In the genomic region with DNA sequence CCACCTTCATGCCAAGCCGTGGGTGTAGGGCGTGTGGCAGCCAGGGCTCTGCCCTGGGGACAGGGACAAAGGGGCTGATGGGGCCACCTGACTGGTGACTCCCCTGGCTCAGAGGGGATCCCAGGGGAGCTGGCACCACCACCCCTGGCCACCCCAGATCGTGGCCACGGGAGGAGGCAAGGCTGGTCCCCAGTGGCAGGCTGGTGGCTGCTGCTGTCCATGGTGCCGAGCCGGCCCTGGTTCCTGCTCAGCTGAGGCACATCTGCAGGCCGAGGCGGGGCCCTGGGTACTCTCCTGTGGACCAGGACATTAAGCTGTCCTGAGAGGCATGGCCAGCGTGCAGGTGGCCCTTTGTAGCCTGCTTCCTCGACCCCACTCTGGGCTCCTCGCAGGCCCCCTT, we compare ENCODE assay signal across 2 cellular contexts.
TF ChIP-seq lines count a peak whose summit lies in the region.

No MANE protein-coding gene starts in this region.

TF ChIP-seq in HCT116, 20 proteins besides CTCF, POLR2A, EP300 and RAD21:
- TF ChIP-seq MAX (IDR thresholded peaks at IDR 0.05) (no peak), EZH2 (IDR thresholded peaks at IDR 0.05) (no peak), SIN3A (IDR thresholded peaks at IDR 0.05; ENCODE audit: low read depth) (no peak), SRF (IDR thresholded peaks at IDR 0.05; ENCODE audit: low read depth) (no peak), ZFX (IDR thresholded peaks at IDR 0.05) (no peak), ZBTB33 (IDR thresholded peaks at IDR 0.05; ENCODE audit: extremely low read depth, insufficient replicate concordance, low read length) (no peak), EGR1 (IDR thresholded peaks at IDR 0.05; ENCODE audit: low read depth) (no peak), EZH2phosphoT487 (IDR thresholded peaks at IDR 0.05; ENCODE audit: borderline replicate concordance) (no peak), TCF7L2 (IDR thresholded peaks at IDR 0.05; ENCODE audit: borderline replicate concordance, extremely low read depth, insufficient read depth, insufficient read length) (no peak), FOSL1 (IDR thresholded peaks at IDR 0.05; ENCODE audit: low read depth) (no peak), REST (IDR thresholded peaks at IDR 0.05; ENCODE audit: low read depth) (no peak; the same call in 1 of the 2 replicates), JUND (IDR thresholded peaks at IDR 0.05) (no peak)
- TF ChIP-seq, protein P1, sequence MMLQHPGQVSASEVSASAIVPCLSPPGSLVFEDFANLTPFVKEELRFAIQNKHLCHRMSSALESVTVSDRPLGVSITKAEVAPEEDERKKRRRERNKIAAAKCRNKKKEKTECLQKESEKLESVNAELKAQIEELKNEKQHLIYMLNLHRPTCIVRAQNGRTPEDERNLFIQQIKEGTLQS (IDR thresholded peaks at IDR 0.05), result no peak
TF ChIP-seq in HCT116: peak in this region for 0.

TF ChIP-seq in H1, 55 proteins besides CTCF, POLR2A, EP300 and RAD21:
- TF ChIP-seq BCL11A (IDR thresholded peaks at IDR 0.05; ENCODE audit: low read depth in 2 of 2, low read length in 2 of 2), result no peak
- TF ChIP-seq KDM5A (IDR thresholded peaks at IDR 0.05; ENCODE audit: low read length), result no peak
- TF ChIP-seq POLR2AphosphoS5 (IDR thresholded peaks at IDR 0.05; ENCODE audit: low read depth, low read length), result no peak
- TF ChIP-seq YY1 (IDR thresholded peaks at IDR 0.05; ENCODE audit: low read depth, low read length), result no peak
- TF ChIP-seq MAFK (IDR thresholded peaks at IDR 0.05; ENCODE audit: low read depth, low read length), result no peak
- peak; percentile 64; the same call in 1 of the 2 replicates for TF ChIP-seq EGR1 (IDR thresholded peaks at IDR 0.05; ENCODE audit: borderline replicate concordance, low read depth, low read length)
- TF ChIP-seq GABPA (IDR thresholded peaks at IDR 0.05; ENCODE audit: borderline replicate concordance, insufficient read depth, low read length), result 0 out of 2 replicates have a peak, but pooled peaks have one; percentile 17
- no peak for TF ChIP-seq SP1 (IDR thresholded peaks at IDR 0.05; ENCODE audit: low read depth, low read length)
- TF ChIP-seq TCF12 (IDR thresholded peaks at IDR 0.05; ENCODE audit: low read depth, low read length), result no peak
- 0 out of 2 replicates have a peak, but pooled peaks have one; percentile 10 for TF ChIP-seq FOSL1 (IDR thresholded peaks at IDR 0.05; ENCODE audit: insufficient read depth, low read depth, low read length)
- no peak for TF ChIP-seq TAF7 (optimal IDR thresholded peaks at IDR 0.05; ENCODE audit: borderline replicate concordance, low read depth, low read length)
TF ChIP-seq in H1: peak in this region for 3.
